ENCODE assay signal across 1 cellular context in genomic region chr2:42048318-42049251, GRCh38.
A peak's percentile ranks its signal among the peaks of the same experiment; 100 is the strongest.
TF ChIP-seq lines count a peak whose summit lies in the region.

No MANE protein-coding gene starts in this region.

TF ChIP-seq in HepG2, 621 proteins besides CTCF, POLR2A, EP300 and RAD21 (continued from another document and continues in another):
- TF ChIP-seq ZNF7 (CRISPR knock-in tag; IDR thresholded peaks at IDR 0.05) = no peak
- peak; percentile 65 for TF ChIP-seq ZNF883 (CRISPR knock-in tag; IDR thresholded peaks at IDR 0.05; ENCODE audit: not compliant biosample characterization)
- no peak for TF ChIP-seq WIZ (CRISPR knock-in tag; IDR thresholded peaks at IDR 0.05)
- TF ChIP-seq CAMTA2 (CRISPR knock-in tag; IDR thresholded peaks at IDR 0.05; ENCODE audit: borderline replicate concordance) = no peak
- no peak for TF ChIP-seq MED8 (CRISPR knock-in tag; IDR thresholded peaks at IDR 0.05; ENCODE audit: insufficient replicate concordance)
- no peak for TF ChIP-seq ZSCAN30 (CRISPR knock-in tag; IDR thresholded peaks at IDR 0.05)
- no peak for TF ChIP-seq YEATS4 (CRISPR knock-in tag; IDR thresholded peaks at IDR 0.05; ENCODE audit: borderline replicate concordance)
- no peak for TF ChIP-seq ZNF75D (CRISPR knock-in tag; IDR thresholded peaks at IDR 0.05; ENCODE audit: borderline replicate concordance)
- 0 out of 2 replicates have a peak, but pooled peaks have one; percentile 24 for TF ChIP-seq MAF1 (CRISPR knock-in tag; IDR thresholded peaks at IDR 0.05; ENCODE audit: borderline replicate concordance)
- TF ChIP-seq ZFP36L1 (CRISPR knock-in tag; IDR thresholded peaks at IDR 0.05) = no peak
- TF ChIP-seq DNMT1 (CRISPR knock-in tag; IDR thresholded peaks at IDR 0.05) = no peak
- TF ChIP-seq SETDB1 (CRISPR knock-in tag; IDR thresholded peaks at IDR 0.05; ENCODE audit: borderline replicate concordance) = no peak
- TF ChIP-seq ZSCAN22 (CRISPR knock-in tag; IDR thresholded peaks at IDR 0.05) = no peak
- TF ChIP-seq SPEN (CRISPR knock-in tag; IDR thresholded peaks at IDR 0.05; ENCODE audit: low read depth) = peak; percentile 51; the same call in 1 of the 2 replicates
- no peak for TF ChIP-seq ZNF792 (CRISPR knock-in tag; IDR thresholded peaks at IDR 0.05)
- TF ChIP-seq ZNF343 (CRISPR knock-in tag; IDR thresholded peaks at IDR 0.05) = 0 out of 2 replicates have a peak, but pooled peaks have one; percentile 41
- no peak for TF ChIP-seq ZNF335 (CRISPR knock-in tag; IDR thresholded peaks at IDR 0.05)
- 0 out of 2 replicates have a peak, but pooled peaks have one; percentile 63 for TF ChIP-seq ARHGAP35 (CRISPR knock-in tag; IDR thresholded peaks at IDR 0.05; ENCODE audit: borderline replicate concordance)
- no peak for TF ChIP-seq NR2F6 (IDR thresholded peaks at IDR 0.05)
- TF ChIP-seq NR2F6 (CRISPR knock-in tag; IDR thresholded peaks at IDR 0.05) = no peak
- peak; percentile 34; the same call in 1 of the 2 replicates for TF ChIP-seq AFF4 (CRISPR knock-in tag; IDR thresholded peaks at IDR 0.05)
- no peak; the same call in 1 of the 2 replicates for TF ChIP-seq ZBTB7A (CRISPR knock-in tag; IDR thresholded peaks at IDR 0.05)
- TF ChIP-seq PHF20 (CRISPR knock-in tag; IDR thresholded peaks at IDR 0.05) = no peak; the same call in 1 of the 2 replicates
- 0 out of 2 replicates have a peak, but pooled peaks have one; percentile 65 for TF ChIP-seq ZNF225 (CRISPR knock-in tag; IDR thresholded peaks at IDR 0.05)
- TF ChIP-seq ZNF549 (CRISPR knock-in tag; IDR thresholded peaks at IDR 0.05) = no peak
- TF ChIP-seq SMARCC2 (IDR thresholded peaks at IDR 0.05) = no peak
- TF ChIP-seq NCOA1 (CRISPR knock-in tag; IDR thresholded peaks at IDR 0.05) = 0 out of 2 replicates have a peak, but pooled peaks have one; percentile 40
- no peak for TF ChIP-seq ZFP36 (IDR thresholded peaks at IDR 0.05; ENCODE audit: borderline replicate concordance, low read depth, low read length, partially characterized antibody)
- no peak for TF ChIP-seq TOPORS (CRISPR knock-in tag; IDR thresholded peaks at IDR 0.05)
- no peak for TF ChIP-seq ATRX (CRISPR knock-in tag; IDR thresholded peaks at IDR 0.05; ENCODE audit: borderline replicate concordance)
- no peak for TF ChIP-seq ZNF740 (CRISPR knock-in tag; IDR thresholded peaks at IDR 0.05)
- no peak; the same call in 1 of the 2 replicates for TF ChIP-seq ZC3H4 (CRISPR knock-in tag; IDR thresholded peaks at IDR 0.05; ENCODE audit: borderline replicate concordance)
- TF ChIP-seq PRPF4 (IDR thresholded peaks at IDR 0.05; ENCODE audit: low read depth, low read length, poor library complexity, severe bottlenecking) = no peak
- TF ChIP-seq LCORL (IDR thresholded peaks at IDR 0.05) = no peak
- TF ChIP-seq LCORL (CRISPR knock-in tag; IDR thresholded peaks at IDR 0.05) = no peak
- TF ChIP-seq NBN (conservative IDR thresholded peaks at IDR 0.05) = no peak
- peak; percentile 74 for TF ChIP-seq MYC (CRISPR knock-in tag; IDR thresholded peaks at IDR 0.05; ENCODE audit: borderline replicate concordance)
- peak; percentile 64; the same call in 1 of the 2 replicates for TF ChIP-seq ZNF280D (CRISPR knock-in tag; IDR thresholded peaks at IDR 0.05)
- TF ChIP-seq RORA (CRISPR knock-in tag; IDR thresholded peaks at IDR 0.05) = no peak
- TF ChIP-seq ELK4 (CRISPR knock-in tag; IDR thresholded peaks at IDR 0.05; ENCODE audit: borderline replicate concordance) = no peak
- no peak for TF ChIP-seq ZFP90 (CRISPR knock-in tag; IDR thresholded peaks at IDR 0.05; ENCODE audit: borderline replicate concordance)
- TF ChIP-seq ZNF512 (CRISPR knock-in tag; IDR thresholded peaks at IDR 0.05) = no peak
- no peak for TF ChIP-seq TBL1XR1 (IDR thresholded peaks at IDR 0.05; ENCODE audit: borderline replicate concordance, low read length, partially characterized antibody)
- TF ChIP-seq PHF5A (CRISPR knock-in tag; IDR thresholded peaks at IDR 0.05; ENCODE audit: low read depth, unreplicated experiment) = no peak
- no peak for TF ChIP-seq ZNF772 (CRISPR knock-in tag; IDR thresholded peaks at IDR 0.05)
- TF ChIP-seq MXI1 (IDR thresholded peaks at IDR 0.05; ENCODE audit: borderline replicate concordance, low read depth, low read length) = no peak
- TF ChIP-seq ZNF782 (CRISPR knock-in tag; IDR thresholded peaks at IDR 0.05; ENCODE audit: borderline replicate concordance) = no peak
- TF ChIP-seq DR1 (CRISPR knock-in tag; IDR thresholded peaks at IDR 0.05) = no peak
- peak; percentile 8; the same call in 1 of the 2 replicates for TF ChIP-seq ZBTB49 (CRISPR knock-in tag; IDR thresholded peaks at IDR 0.05; ENCODE audit: borderline replicate concordance)
- no peak for TF ChIP-seq MAFG (CRISPR knock-in tag; IDR thresholded peaks at IDR 0.05)
- TF ChIP-seq MAFF (IDR thresholded peaks at IDR 0.05; ENCODE audit: low read depth, low read length) = no peak
- TF ChIP-seq ZNF644 (CRISPR knock-in tag; IDR thresholded peaks at IDR 0.05; ENCODE audit: low read depth) = no peak
- TF ChIP-seq HDAC1 (CRISPR knock-in tag; IDR thresholded peaks at IDR 0.05) = peak; percentile 72
- no peak for TF ChIP-seq CCAR2 (optimal IDR thresholded peaks at IDR 0.05; ENCODE audit: low read depth, low read length)
- no peak for TF ChIP-seq KLF15 (CRISPR knock-in tag; IDR thresholded peaks at IDR 0.05; ENCODE audit: borderline replicate concordance)
- 0 out of 4 replicates have a peak, but pooled peaks of 1 of the 2 experiments have one; percentile 9 for TF ChIP-seq NR2F1 (CRISPR knock-in tag; IDR thresholded peaks at IDR 0.05)
- no peak for TF ChIP-seq TEF (CRISPR knock-in tag; IDR thresholded peaks at IDR 0.05)
- no peak for TF ChIP-seq FOXK1 (CRISPR knock-in tag; IDR thresholded peaks at IDR 0.05; ENCODE audit: borderline replicate concordance, low read depth)
- TF ChIP-seq BCL6 (CRISPR knock-in tag; IDR thresholded peaks at IDR 0.05) = peak; percentile 29; the same call in 1 of the 2 replicates
- TF ChIP-seq ZNF264 (CRISPR knock-in tag; IDR thresholded peaks at IDR 0.05) = no peak
- no peak for TF ChIP-seq ATF4 (CRISPR knock-in tag; IDR thresholded peaks at IDR 0.05)
- TF ChIP-seq ZNF746 (CRISPR knock-in tag; IDR thresholded peaks at IDR 0.05) = no peak
- peak; percentile 45; the same call in 1 of the 2 replicates for TF ChIP-seq ZNF678 (CRISPR knock-in tag; IDR thresholded peaks at IDR 0.05)
- no peak for TF ChIP-seq FOXA3 (CRISPR knock-in tag; IDR thresholded peaks at IDR 0.05)
- no peak for TF ChIP-seq CREB1 (IDR thresholded peaks at IDR 0.05)
- TF ChIP-seq CREB1 (CRISPR knock-in tag; IDR thresholded peaks at IDR 0.05) = no peak
- no peak for TF ChIP-seq KLF12 (CRISPR knock-in tag; IDR thresholded peaks at IDR 0.05; ENCODE audit: borderline replicate concordance)
